ENCODE assay signal across 18 cellular contexts in genomic region chr22:41574847-41575381, GRCh38. TPM values are rescaled to one million over a fixed set of nuclear protein-coding genes. Genes with fewer than 3 reads are reported as not detected.
DNase-seq lines count a peak whose midpoint lies in the region; ATAC-seq, FAIRE-seq and TF ChIP-seq lines count a peak whose summit lies in the region.
"Had no signal": no experiment of that assay in that cellular context is flagged by ENCODE, and none has a peak within 500 bp of the region (broad histone marks: within the 10 kb centered on the region; RNA-seq: fewer than 3 reads in every experiment).

No MANE protein-coding gene starts in this region.

- TF ChIP-seq POLR2A in K562 (conservative IDR thresholded peaks at IDR 0.05) (no peak), heart left ventricle (IDR thresholded peaks at IDR 0.05) (no peak)

- in situ Hi-C loops in K562 (cut with MboI), result no loop called here

- peak overlapping the region in 1 of 2 experiments; percentile 80; a peak in 2 of 4 replicates for H3K9ac ChIP-seq in K562 (ENCODE audit: insufficient read depth in 1 of 2, low read depth in 2 of 2, low read length in 2 of 2)
- H3K9ac ChIP-seq: KMS-11 had no signal

- FAIRE-seq in K562 (lab: Jason Lieb, UNC), result no peak
- FAIRE-seq: astrocyte, GM12878 had no signal

- DNase-seq in K562 (ENCODE audit: extremely low read depth in 1 of 4, low spot score in 3 of 4), result peak in 1 of 4 experiments; percentile 34
- DNase-seq in heart left ventricle, result peak; percentile 76 to 93 (median 87)
- peak; percentile 37 for DNase-seq in mucosa of gallbladder (ENCODE audit: low spot score)
- DNase-seq in upper lobe of right lung, result peak; percentile 73
- DNase-seq in activated CD8-positive, alpha-beta memory T cell treated with anti-CD3 and anti-CD28 coated beads, Interleukin-2, amount 50 U/mL, for 4 hours, result no peak
- DNase-seq in dedifferentiated amniotic fluid mesenchymal stem cell (ENCODE audit: extremely low spot score), result no peak
- DNase-seq: activated CD4-positive, alpha-beta memory T cell treated with anti-CD3 and anti-CD28 coated beads for 36 hours; endodermal cell; NCI-H1417 treated with DMSO at 0.1 percent for 48 hours; NCI-H510A treated with DMSO at 0.1 percent for 48 hours had no signal

- intact Hi-C loops in K562 (cut with micrococcal nuclease) (no loop called here), heart left ventricle (cut with DNase I) (no loop called here), upper lobe of right lung (cut with DNase I) (no loop called here)

- H3K27me3 ChIP-seq in K562 (ENCODE audit: control insufficient read depth in 2 of 2, insufficient read depth in 2 of 2, low read length in 2 of 2), result no peaks in the 10 kb centered on the region
- no peaks in the 10 kb centered on the region for H3K27me3 ChIP-seq in heart left ventricle
- H3K27me3 ChIP-seq in upper lobe of right lung, result no peaks in the 10 kb centered on the region
- H3K27me3 ChIP-seq: BLaER1 treated with 17β-estradiol and CSF1 and Interleukin-3, amounts not matched to agents 10 nM and 100 nM; neutrophil had no signal

- TF ChIP-seq CTCF in K562 (IDR thresholded peaks at IDR 0.05 in 2 of 3, conservative IDR thresholded peaks at IDR 0.05 in 1 of 3; ENCODE audit: insufficient read depth in 2 of 3, low read depth in 1 of 3, low read length in 3 of 3) (no peak), heart left ventricle (IDR thresholded peaks at IDR 0.05) (no peak), upper lobe of right lung (IDR thresholded peaks at IDR 0.05) (no peak)

- no peak overlapping the region for H2AFZ ChIP-seq in K562 (ENCODE audit: low read depth, low read length)

- POLR2A ChIA-PET in K562 (lab: Yijun Ruan, JAX), result interaction anchor here (0.5 to 1.3 kb wide), 4 partner anchors 15 to 652 kb away, joined by 3 to 5 read pairs (median 4); partner anchors contain the start of gene PMM1

- TF ChIP-seq EP300 in K562 (IDR thresholded peaks at IDR 0.05; ENCODE audit: low read length), result no peak

- H3K4me3 ChIP-seq in K562 (no peak overlapping the region), heart left ventricle (no peak overlapping the region), upper lobe of right lung (no peak overlapping the region)
- H3K4me3 ChIP-seq: BLaER1 treated with 17β-estradiol and CSF1 and Interleukin-3, amounts not matched to agents 10 nM and 100 nM; GM12878 had no signal

- no peak for TF ChIP-seq RAD21 in K562 (CRISPR knock-in tag; conservative IDR thresholded peaks at IDR 0.05 in 1 of 2, IDR thresholded peaks at IDR 0.05 in 1 of 2)

- peaks cover 13% of the 10 kb centered on the region; the same call in 1 of the 3 replicates for H3K36me3 ChIP-seq in K562 (ENCODE audit: control insufficient read depth, insufficient read depth, low read length)
- H3K36me3 ChIP-seq in heart left ventricle, result peaks cover 0 to 35% (median 3%) of the 10 kb centered on the region in 9 donors
- H3K36me3 ChIP-seq in upper lobe of right lung, result peaks cover 31% of the 10 kb centered on the region

- H4K20me1 ChIP-seq in K562 (replicated peaks; ENCODE audit: control insufficient read depth, insufficient read depth, low read length), result no peaks in the 10 kb centered on the region

- no peaks in the 10 kb centered on the region for H3K9me1 ChIP-seq in K562 (ENCODE audit: control insufficient read depth, insufficient read depth, low read length)

- ATAC-seq in K562 (peak; percentile 44), heart left ventricle (peak; percentile 49 to 72 (median 52)), upper lobe of right lung (peak; percentile 7), HG03442 (IDR thresholded peaks at IDR 0.05; ENCODE audit: unreplicated experiment) (no peak)
- ATAC-seq: GM12878 had no signal

- CTCF ChIA-PET in K562 (lab: Yijun Ruan, JAX; ENCODE audit: low intra/inter-chr PET ratio), result no interaction called here

- H3K27ac ChIP-seq in K562 (ENCODE audit: extremely low read depth, low read depth, low read length), result no peak overlapping the region
- H3K27ac ChIP-seq in heart left ventricle, result peak overlapping the region; percentile 25 to 75 (median 54)
- peak overlapping the region; percentile 6 for H3K27ac ChIP-seq in upper lobe of right lung
- H3K27ac ChIP-seq: BLaER1 treated with 17β-estradiol and CSF1 and Interleukin-3, amounts not matched to agents 10 nM and 100 nM; KMS-11; neutrophil had no signal

- H3K4me2 ChIP-seq in K562 (ENCODE audit: insufficient read depth, low read length), result no peak overlapping the region
- H3K4me2 ChIP-seq: BLaER1 treated with 17β-estradiol and CSF1 and Interleukin-3, amounts not matched to agents 10 nM and 100 nM; KMS-11 had no signal

- H3K4me1 ChIP-seq in K562 (replicated peaks in 1 of 2; ENCODE audit: control insufficient read depth in 2 of 2, insufficient read depth in 2 of 2, low read length in 2 of 2) (peaks cover 6 to 44% of the 10 kb centered on the region in 2 experiments; a peak in 4 of 5 replicates), heart left ventricle (peaks cover 0 to 46% (median 11%) of the 10 kb centered on the region in 12 donors), upper lobe of right lung (no peaks in the 10 kb centered on the region)

- no TSS peak for BruUV-seq in K562 (replicated peaks; lab: Mats Ljungman, UMichigan)

- WGBS in K562 (ENCODE audit: insufficient coverage, low coverage, missing lambda C conversion rate), result 83% methylated on average over 12 of the region's 26 CpGs
- WGBS in heart left ventricle, 4 donors, result 20 to 51% (median 46%) methylated on average over 13 to 26 of the region's 26 CpGs

- H3K79me2 ChIP-seq in K562 (ENCODE audit: control insufficient read depth, insufficient read depth, low read length), result no peaks in the 10 kb centered on the region

- H3K9me3 ChIP-seq in K562 (replicated peaks; ENCODE audit: control insufficient read depth, insufficient read depth, low read depth, low read length) (no peaks in the 10 kb centered on the region), heart left ventricle (no peaks in the 10 kb centered on the region), upper lobe of right lung (no peaks in the 10 kb centered on the region)
- H3K9me3 ChIP-seq: BLaER1 treated with 17β-estradiol and CSF1 and Interleukin-3, amounts not matched to agents 10 nM and 100 nM; neutrophil had no signal

RNA-seq across cellular contexts. Expression of gene CSDC2, which starts 14.1 kb away (rescaled TPM):
- 0.16 TPM in 1 of 2 replicates, not detected in the other for total RNA-seq in K562 (2011; cell fraction: chromatin; rRNA removed; ENCODE audit: low replicate concordance)
- total RNA-seq in K562 (2011; cell fraction: nucleolus; rRNA removed), result 0.13 TPM in 1 of 2 replicates, not detected in the other
- total RNA-seq in K562 (2011; cell fraction: nucleoplasm; rRNA removed), result not detected in 2 replicates
- not detected in 2 replicates for total RNA-seq in K562 (2014; rRNA removed)
- total RNA-seq in K562 (2014; rRNA removed; fragmentation: Illumina TruSeq; extraction: Trizol), result not detected in 2 replicates
- total RNA-seq in K562 (2015; rRNA removed; fragmentation: Illumina TruSeq; extraction: Trizol), result not detected in 2 replicates
- total RNA-seq in K562 (2021), result 0.09 and 0.11 TPM in 2 replicates
- polyA plus RNA-seq in K562 (2011; rRNA removed), result not detected in 2 replicates
- polyA plus RNA-seq in K562 (2011; cell fraction: cytosol; rRNA removed), result 0.01 and 0.06 TPM in 2 replicates
- 0.08 and 0.14 TPM in 2 replicates for polyA plus RNA-seq in K562 (2011; cell fraction: nucleus; rRNA removed)
- polyA plus RNA-seq in K562 (2012), result 0.09 and 0.10 TPM in 2 replicates
- not detected in 2 replicates for polyA plus RNA-seq in K562 (2014; fragmentation: Illumina TruSeq; extraction: Trizol)
- not detected for polyA plus RNA-seq in K562 (2014; fragmentation: Nextera tagmentation; extraction: Ambion mirVana)
- polyA plus RNA-seq in K562 (2014; rRNA removed), result 0.09 TPM in 1 of 2 replicates, not detected in the other
- polyA minus RNA-seq in K562 (2011; rRNA and poly(A)+ RNA removed), result not detected in 2 replicates
- not detected in 2 replicates for polyA minus RNA-seq in K562 (2011; cell fraction: cytosol; rRNA and poly(A)+ RNA removed)
- polyA minus RNA-seq in K562 (2011; cell fraction: nucleus; rRNA and poly(A)+ RNA removed), result not detected in 2 replicates
- 100 to 1,000 TPM in 8 of 9 donors, 10 to 100 TPM in 1; 94.1 to 564 (median 266) TPM for total RNA-seq in heart left ventricle
- polyA plus RNA-seq in heart left ventricle, result 100 to 1,000 TPM; 300 to 463 TPM
- total RNA-seq in mucosa of gallbladder, result 3.7 TPM
- total RNA-seq in upper lobe of right lung, result 6.3 TPM
- total RNA-seq: activated CD4-positive, alpha-beta memory T cell treated with anti-CD3 and anti-CD28 coated beads for 36 hours; activated T-helper 2 cell treated with anti-CD3 and anti-CD28 coated beads, Interferon-gamma antibody, Interleukin-2, Interleukin-4, amounts not matched to agents 10 μg/mL and 5 μg/mL and 100 μg/mL, durations not matched to agents 14 hours and 24 hours and 36 hours; lung microvascular endothelial cell had no signal
- polyA plus RNA-seq: GM12878 had no signal

RNA-seq across cellular contexts. Expression of gene PMM1, which starts 14.7 kb away (rescaled TPM):
- 23.5 and 53.2 TPM in 2 replicates for total RNA-seq in K562 (2011; cell fraction: chromatin; rRNA removed; ENCODE audit: low replicate concordance)
- 46.5 and 48.8 TPM in 2 replicates for total RNA-seq in K562 (2011; cell fraction: nucleolus; rRNA removed)
- 33.7 and 34.2 TPM in 2 replicates for total RNA-seq in K562 (2011; cell fraction: nucleoplasm; rRNA removed)
- total RNA-seq in K562 (2014; rRNA removed), result 17.9 and 20.3 TPM in 2 replicates
- 6.3 and 10.4 TPM in 2 replicates for total RNA-seq in K562 (2014; rRNA removed; fragmentation: Illumina TruSeq; extraction: Trizol)
- 10.2 and 11.1 TPM in 2 replicates for total RNA-seq in K562 (2015; rRNA removed; fragmentation: Illumina TruSeq; extraction: Trizol)
- 24.5 and 26.3 TPM in 2 replicates for total RNA-seq in K562 (2021)
- 20.3 and 26.2 TPM in 2 replicates for polyA plus RNA-seq in K562 (2011; rRNA removed)
- polyA plus RNA-seq in K562 (2011; cell fraction: cytosol; rRNA removed), result 31.2 and 32.2 TPM in 2 replicates
- 46.1 and 57.4 TPM in 2 replicates for polyA plus RNA-seq in K562 (2011; cell fraction: nucleus; rRNA removed)
- polyA plus RNA-seq in K562 (2012), result 22.9 and 46.0 TPM in 2 replicates
- polyA plus RNA-seq in K562 (2014; fragmentation: Illumina TruSeq; extraction: Trizol), result 21.1 and 27.8 TPM in 2 replicates
- polyA plus RNA-seq in K562 (2014; fragmentation: Nextera tagmentation; extraction: Ambion mirVana), result 10 to 100 TPM; 17.6 to 23.8 TPM
- 28.8 and 31.7 TPM in 2 replicates for polyA plus RNA-seq in K562 (2014; rRNA removed)
- polyA minus RNA-seq in K562 (2011; rRNA and poly(A)+ RNA removed), result 10.0 and 10.3 TPM in 2 replicates
- 10.3 and 11.6 TPM in 2 replicates for polyA minus RNA-seq in K562 (2011; cell fraction: cytosol; rRNA and poly(A)+ RNA removed)
- polyA minus RNA-seq in K562 (2011; cell fraction: nucleus; rRNA and poly(A)+ RNA removed), result 11.8 and 15.1 TPM in 2 replicates
- 10 to 100 TPM; 10.8 to 26.4 (median 22.9) TPM for total RNA-seq in heart left ventricle
- 10 to 100 TPM; 17.3 to 34.8 TPM for polyA plus RNA-seq in heart left ventricle
- total RNA-seq in mucosa of gallbladder, result 80.4 TPM
- 44.4 TPM for total RNA-seq in upper lobe of right lung

RNA-seq across cellular contexts. Expression of gene POLR3H, which starts 30.6 kb away (rescaled TPM):
- 27.2 and 67.1 TPM in 2 replicates for total RNA-seq in K562 (2011; cell fraction: chromatin; rRNA removed; ENCODE audit: low replicate concordance)
- 34.1 and 37.9 TPM in 2 replicates for total RNA-seq in K562 (2011; cell fraction: nucleolus; rRNA removed)
- total RNA-seq in K562 (2011; cell fraction: nucleoplasm; rRNA removed), result 29.8 and 33.0 TPM in 2 replicates
- total RNA-seq in K562 (2014; rRNA removed) (14.2 and 14.3 TPM in 2 replicates), K562 (2014; rRNA removed; fragmentation: Illumina TruSeq; extraction: Trizol) (13.8 and 17.7 TPM in 2 replicates), K562 (2015; rRNA removed; fragmentation: Illumina TruSeq; extraction: Trizol) (21.7 and 22.2 TPM in 2 replicates), K562 (2021) (48.4 and 49.8 TPM in 2 replicates), heart left ventricle (10 to 100 TPM; 12.2 to 27.4 (median 18.3) TPM), mucosa of gallbladder (26.0 TPM), upper lobe of right lung (43.7 TPM)
- polyA plus RNA-seq in K562 (2011; rRNA removed) (33.8 and 33.9 TPM in 2 replicates), K562 (2014; fragmentation: Illumina TruSeq; extraction: Trizol) (38.6 and 39.5 TPM in 2 replicates), K562 (2014; fragmentation: Nextera tagmentation; extraction: Ambion mirVana) (10 to 100 TPM in 1 of 2 experiments, 1 to 10 TPM in 1; 5.3 to 10.3 TPM), K562 (2014; rRNA removed) (32.5 and 33.8 TPM in 2 replicates), heart left ventricle (10 to 100 TPM; 20.2 to 31.2 TPM)
- 46.1 and 57.0 TPM in 2 replicates for polyA plus RNA-seq in K562 (2011; cell fraction: cytosol; rRNA removed)
- polyA plus RNA-seq in K562 (2011; cell fraction: nucleus; rRNA removed), result 24.1 and 29.3 TPM in 2 replicates
- polyA plus RNA-seq in K562 (2012), result 20.2 and 42.2 TPM in 2 replicates
- polyA minus RNA-seq in K562 (2011; rRNA and poly(A)+ RNA removed), result 30.2 and 42.0 TPM in 2 replicates
- polyA minus RNA-seq in K562 (2011; cell fraction: cytosol; rRNA and poly(A)+ RNA removed), result 12.9 and 14.1 TPM in 2 replicates
- 14.0 and 14.7 TPM in 2 replicates for polyA minus RNA-seq in K562 (2011; cell fraction: nucleus; rRNA and poly(A)+ RNA removed)

RNA-seq across cellular contexts. Expression of gene DESI1, which starts 45.9 kb away (rescaled TPM):
- 80.8 and 138 TPM in 2 replicates for total RNA-seq in K562 (2011; cell fraction: chromatin; rRNA removed; ENCODE audit: low replicate concordance)
- 66.0 and 67.4 TPM in 2 replicates for total RNA-seq in K562 (2011; cell fraction: nucleolus; rRNA removed)
- total RNA-seq in K562 (2011; cell fraction: nucleoplasm; rRNA removed), result 89.7 and 137 TPM in 2 replicates
- total RNA-seq in K562 (2014; rRNA removed) (19.7 and 30.9 TPM in 2 replicates), K562 (2014; rRNA removed; fragmentation: Illumina TruSeq; extraction: Trizol) (29.8 and 29.9 TPM in 2 replicates), K562 (2015; rRNA removed; fragmentation: Illumina TruSeq; extraction: Trizol) (27.9 and 30.7 TPM in 2 replicates), K562 (2021) (36.2 and 36.5 TPM in 2 replicates), heart left ventricle (10 to 100 TPM; 29.0 to 51.0 (median 40.6) TPM), mucosa of gallbladder (39.4 TPM), upper lobe of right lung (29.5 TPM)
- polyA plus RNA-seq in K562 (2011; rRNA removed) (38.7 and 40.1 TPM in 2 replicates), K562 (2014; fragmentation: Illumina TruSeq; extraction: Trizol) (42.3 and 45.9 TPM in 2 replicates), K562 (2014; fragmentation: Nextera tagmentation; extraction: Ambion mirVana) (1 to 10 TPM; 7.2 to 7.8 TPM), K562 (2014; rRNA removed) (29.3 and 29.4 TPM in 2 replicates), heart left ventricle (10 to 100 TPM; 24.2 to 39.8 TPM)
- polyA plus RNA-seq in K562 (2011; cell fraction: cytosol; rRNA removed), result 35.9 and 47.9 TPM in 2 replicates
- 68.9 and 92.7 TPM in 2 replicates for polyA plus RNA-seq in K562 (2011; cell fraction: nucleus; rRNA removed)
- 22.7 and 24.3 TPM in 2 replicates for polyA plus RNA-seq in K562 (2012)
- 35.0 and 47.4 TPM in 2 replicates for polyA minus RNA-seq in K562 (2011; rRNA and poly(A)+ RNA removed)
- 21.1 and 26.5 TPM in 2 replicates for polyA minus RNA-seq in K562 (2011; cell fraction: cytosol; rRNA and poly(A)+ RNA removed)
- 16.2 and 21.8 TPM in 2 replicates for polyA minus RNA-seq in K562 (2011; cell fraction: nucleus; rRNA and poly(A)+ RNA removed)

RNA-seq across cellular contexts. Expression of gene XRCC6, which starts 46.2 kb away (rescaled TPM):
- 36.9 and 42.4 TPM in 2 replicates for total RNA-seq in K562 (2011; cell fraction: chromatin; rRNA removed; ENCODE audit: low replicate concordance)
- total RNA-seq in K562 (2011; cell fraction: nucleolus; rRNA removed), result 36.5 and 41.2 TPM in 2 replicates
- total RNA-seq in K562 (2011; cell fraction: nucleoplasm; rRNA removed), result 42.1 and 47.8 TPM in 2 replicates
- total RNA-seq in K562 (2014; rRNA removed) (318 and 324 TPM in 2 replicates), K562 (2014; rRNA removed; fragmentation: Illumina TruSeq; extraction: Trizol) (343 and 371 TPM in 2 replicates), K562 (2015; rRNA removed; fragmentation: Illumina TruSeq; extraction: Trizol) (335 and 337 TPM in 2 replicates), K562 (2021) (294 and 302 TPM in 2 replicates), heart left ventricle (100 to 1,000 TPM; 162 to 204 (median 176) TPM), mucosa of gallbladder (170 TPM), upper lobe of right lung (160 TPM)
- polyA plus RNA-seq in K562 (2011; rRNA removed) (151 and 241 TPM in 2 replicates), K562 (2014; fragmentation: Illumina TruSeq; extraction: Trizol) (359 and 381 TPM in 2 replicates), K562 (2014; fragmentation: Nextera tagmentation; extraction: Ambion mirVana) (100 to 1,000 TPM; 151 to 440 TPM), K562 (2014; rRNA removed) (295 and 313 TPM in 2 replicates), heart left ventricle (100 to 1,000 TPM; 123 to 231 TPM)
- 101 and 133 TPM in 2 replicates for polyA plus RNA-seq in K562 (2011; cell fraction: cytosol; rRNA removed)
- polyA plus RNA-seq in K562 (2011; cell fraction: nucleus; rRNA removed), result 58.3 and 58.5 TPM in 2 replicates
- 238 and 407 TPM in 2 replicates for polyA plus RNA-seq in K562 (2012)
- 165 and 175 TPM in 2 replicates for polyA minus RNA-seq in K562 (2011; rRNA and poly(A)+ RNA removed)
- polyA minus RNA-seq in K562 (2011; cell fraction: cytosol; rRNA and poly(A)+ RNA removed), result 90.9 and 97.9 TPM in 2 replicates
- polyA minus RNA-seq in K562 (2011; cell fraction: nucleus; rRNA and poly(A)+ RNA removed), result 10.4 and 24.2 TPM in 2 replicates

Comparison
In these comparisons a context has a peak if more than half of its experiments do, and no peak if none do; other contexts are left out.
1. DNase-seq: peak in heart left ventricle (5 of 5), mucosa of gallbladder (single experiment) and upper lobe of right lung (single experiment); none in activated CD8-positive, alpha-beta memory T cell treated with anti-CD3 and anti-CD28 coated beads, Interleukin-2, amount 50 U/mL, for 4 hours (single experiment) and dedifferentiated amniotic fluid mesenchymal stem cell (single experiment).
2. RNA of gene CSDC2, which starts 14.1 kb away (total RNA-seq): 94.1 to 564 TPM in heart left ventricle; 6.3 TPM in upper lobe of right lung (single experiment), 3.7 TPM in mucosa of gallbladder (single experiment) and 0.09 to 0.16 TPM in K562; every median in the first group is over 10 times any median in the second.